In the genomic region with DNA sequence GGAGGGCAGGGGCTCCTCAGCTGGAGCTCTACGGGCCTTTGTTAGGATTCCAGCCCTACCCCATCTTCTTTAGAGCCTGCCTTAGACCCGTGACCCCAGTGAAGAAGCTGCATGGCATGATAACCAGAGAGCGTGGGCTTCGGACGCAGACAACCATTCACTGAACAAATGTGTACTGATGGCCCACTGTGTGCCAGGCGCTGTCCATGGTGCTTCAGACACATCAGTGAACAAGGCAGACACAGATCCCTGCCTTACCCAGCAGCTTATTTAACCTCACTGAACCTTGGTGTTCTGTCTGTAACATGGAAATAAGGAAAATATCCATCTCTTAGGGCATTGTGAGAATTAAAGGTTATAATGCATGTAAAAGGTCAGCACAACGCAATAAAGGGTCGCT, we compare ENCODE assay signal across 34 cellular contexts. TPM values are rescaled to one million over a fixed set of nuclear protein-coding genes. Genes with fewer than 3 reads are reported as not detected.
DNase-seq lines count a peak whose midpoint lies in the region; ATAC-seq, FAIRE-seq and TF ChIP-seq lines count a peak whose summit lies in the region.
"Had no signal": no experiment of that assay in that cellular context is flagged by ENCODE, and none has a peak within 500 bp of the region (broad histone marks: within the 10 kb centered on the region; RNA-seq: fewer than 3 reads in every experiment).

No MANE protein-coding gene starts in this region.

- H3K9me2 ChIP-seq in HCT116 (ENCODE audit: insufficient read depth) = no peaks in the 10 kb centered on the region

- DNase-seq in DND-41 = peak; percentile 24
- DNase-seq in HCT116 (ENCODE audit: low read depth, low spot score) = no peak
- DNase-seq in bronchial epithelial cell (ENCODE audit: low read depth) = no peak
- DNase-seq in left lobe of liver (ENCODE audit: low spot score) = peak; percentile 27
- DNase-seq: activated CD4-positive, alpha-beta T cell treated with anti-CD3 and anti-CD28 coated beads for 36 hours; amniotic stem cell; GM23248; immature natural killer cell; left colon; mesenchymal stem cell; MG63; NCI-H1436; NCI-H2081 treated with DMSO at 0.1 percent for 48 hours; NCI-H226; NCI-H526 treated with DMSO at 0.1 percent for 48 hours; right cardiac atrium; Right ventricle myocardium superior; stimulated activated CD4-positive, alpha-beta T cell treated with anti-CD3 and anti-CD28 coated beads, Interleukin-1b, Interleukin-23, amount 100 ng/mL, for 48 hours; stimulated activated naive CD4-positive, alpha-beta T cell treated with Interleukin-2 at 50 U/mL for 16 hours had no signal

- H3K27ac ChIP-seq in DND-41 (ENCODE audit: low read length) (no peak overlapping the region), HCT116 (ENCODE audit: low read depth, low read length) (no peak overlapping the region)
- H3K27ac ChIP-seq: BLaER1, breast epithelium, GM23248, hepatocyte, KMS-11, suprapubic skin had no signal

- TF ChIP-seq RAD21 in HCT116 (IDR thresholded peaks at IDR 0.05; ENCODE audit: low read depth) = no peak

- H3K4me2 ChIP-seq in DND-41 (ENCODE audit: insufficient read depth, low read length) (no peak overlapping the region), HCT116 (ENCODE audit: low read length) (no peak overlapping the region)
- H3K4me2 ChIP-seq: BLaER1, hepatocyte, KMS-11 had no signal

- ATAC-seq in DND-41 (ENCODE audit: insufficient read depth, low read depth) = no peak
- ATAC-seq in HCT116 = no peak
- ATAC-seq in left lobe of liver = no peak
- ATAC-seq in GM21390 (IDR thresholded peaks at IDR 0.05; ENCODE audit: unreplicated experiment) = no peak
- no peak for ATAC-seq in HG02884 (IDR thresholded peaks at IDR 0.05; ENCODE audit: unreplicated experiment)
- no peak for ATAC-seq in GM19328 (IDR thresholded peaks at IDR 0.05; ENCODE audit: unreplicated experiment)
- ATAC-seq: activated CD4-positive, alpha-beta T cell treated with anti-CD3 and anti-CD28 coated beads for 36 hours; activated T-helper 17 cell treated with anti-CD3 and anti-CD28 coated beads, Interleukin-2, amount 50 U/mL, for 72 hours; left colon; Panc1; right cardiac atrium had no signal

- POLR2A ChIA-PET in HCT116 (lab: Charles Lee) = no interaction called here

- no peaks in the 10 kb centered on the region for H3K36me3 ChIP-seq in DND-41 (ENCODE audit: insufficient read depth, low read length)
- no peaks in the 10 kb centered on the region for H3K36me3 ChIP-seq in HCT116 (ENCODE audit: control insufficient read depth in 1 of 2, insufficient read depth in 2 of 2, low read length in 2 of 2)
- no peaks in the 10 kb centered on the region for H3K36me3 ChIP-seq in bronchial epithelial cell (ENCODE audit: control insufficient read depth, insufficient read depth, low read length)
- H3K36me3 ChIP-seq: BLaER1, breast epithelium, MG63, suprapubic skin had no signal

- H3K9ac ChIP-seq in DND-41 (ENCODE audit: low read depth, low read length) = no peak overlapping the region
- H3K9ac ChIP-seq in HCT116 (ENCODE audit: low read length) = no peak overlapping the region
- H3K9ac ChIP-seq: BLaER1, GM23248, KMS-11 had no signal

- RAD21 ChIA-PET in HCT116 (lab: Charles Lee; ENCODE audit: low non-redundant PET in 1 of 2, low total read pairs in 2 of 2, uncharacterized antibody in 2 of 2, unreplicated experiment in 2 of 2) = no interaction called here

- no TSS peak for BruUV-seq in HCT116 (replicated peaks; lab: Mats Ljungman, UMichigan)

- H3K4me1 ChIP-seq in DND-41 (ENCODE audit: insufficient read depth, low read length) = peaks cover 11% of the 10 kb centered on the region
- peaks cover 0 to 12% of the 10 kb centered on the region in 2 experiments; a peak in 1 of 4 replicates for H3K4me1 ChIP-seq in HCT116 (ENCODE audit: control insufficient read depth in 1 of 2, insufficient read depth in 2 of 2, low read length in 2 of 2)
- H3K4me1 ChIP-seq: suprapubic skin had no signal

- TF ChIP-seq POLR2A in HCT116 (IDR thresholded peaks at IDR 0.05; ENCODE audit: borderline replicate concordance, extremely low read depth, insufficient read depth, insufficient read length) = no peak

- no peak overlapping the region for H3K4me3 ChIP-seq in DND-41 (ENCODE audit: low read depth in 1 of 2, low read length in 2 of 2)
- no peak overlapping the region for H3K4me3 ChIP-seq in HCT116 (replicated peaks in 1 of 2; ENCODE audit: low read depth in 1 of 2, low read length in 2 of 2)
- no peak overlapping the region for H3K4me3 ChIP-seq in bronchial epithelial cell (ENCODE audit: low read depth, low read length)
- H3K4me3 ChIP-seq: BLaER1, breast epithelium, GM23248, hepatocyte, MG63, suprapubic skin had no signal

- H3K27me3 ChIP-seq in DND-41 (ENCODE audit: insufficient read depth, low read length, poor library complexity) (peaks cover 20% of the 10 kb centered on the region), HCT116 (ENCODE audit: insufficient read depth, low read length) (peaks cover 15% of the 10 kb centered on the region; the same call in 1 of the 2 replicates), bronchial epithelial cell (ENCODE audit: control insufficient read depth, insufficient read depth, low read length) (peaks cover 5% of the 10 kb centered on the region)
- H3K27me3 ChIP-seq: BLaER1, breast epithelium, neutrophil had no signal

- intact Hi-C loops in HCT116 (cut with micrococcal nuclease) = no loop called here

- H3K9me3 ChIP-seq in DND-41 (ENCODE audit: insufficient read depth, low read length, severe bottlenecking) (no peaks in the 10 kb centered on the region), HCT116 (ENCODE audit: control insufficient read depth in 1 of 2, insufficient read depth in 1 of 2, low read depth in 1 of 2, low read length in 2 of 2) (no peaks in the 10 kb centered on the region)
- H3K9me3 ChIP-seq: BLaER1, breast epithelium, MG63, neutrophil, suprapubic skin had no signal

- no peak for TF ChIP-seq CTCF in DND-41 (IDR thresholded peaks at IDR 0.05; ENCODE audit: borderline replicate concordance, extremely low read depth, low read length, poor library complexity, severe bottlenecking)
- TF ChIP-seq CTCF in HCT116 (IDR thresholded peaks at IDR 0.05 in 2 of 3, conservative IDR thresholded peaks at IDR 0.05 in 1 of 3; ENCODE audit: borderline replicate concordance in 1 of 3, insufficient read depth in 1 of 3, low read depth in 2 of 3, low read length in 2 of 3) = no peak
- TF ChIP-seq CTCF in bronchial epithelial cell (IDR thresholded peaks at IDR 0.05; ENCODE audit: insufficient read depth, low read length, severe bottlenecking) = no peak

- CTCF ChIA-PET in HCT116 (lab: Charles Lee) = interaction anchor here (1.2 kb wide), 1 partner anchor 102 kb away, joined by 3 read pairs; no protein-coding TSS in a partner anchor

- peak; percentile 32 for FAIRE-seq in bronchial epithelial cell (lab: Jason Lieb, UNC)
- FAIRE-seq: G401.6, HTR-8/SVneo had no signal

- H2AFZ ChIP-seq in DND-41 (ENCODE audit: low read depth, low read length) (no peak overlapping the region), HCT116 (ENCODE audit: low read depth, low read length, poor library complexity, severe bottlenecking) (no peak overlapping the region)
- H2AFZ ChIP-seq: GM23248, hepatocyte had no signal

- H4K20me1 ChIP-seq in DND-41 (ENCODE audit: insufficient read depth, low read length) (peaks cover 7% of the 10 kb centered on the region; the same call in 1 of the 2 replicates), HCT116 (ENCODE audit: insufficient read depth) (no peaks in the 10 kb centered on the region)
- H4K20me1 ChIP-seq: BLaER1 had no signal

- H3K79me2 ChIP-seq in DND-41 (ENCODE audit: insufficient read depth, low read length) (no peaks in the 10 kb centered on the region), HCT116 (ENCODE audit: insufficient read depth, low read length) (no peaks in the 10 kb centered on the region)
- H3K79me2 ChIP-seq: hepatocyte had no signal

TF ChIP-seq in HCT116, 20 proteins besides CTCF, POLR2A, EP300 and RAD21:
- TF ChIP-seq ELF1 (IDR thresholded peaks at IDR 0.05; ENCODE audit: borderline replicate concordance, low read depth) (no peak), SRF (IDR thresholded peaks at IDR 0.05; ENCODE audit: low read depth) (no peak), EGR1 (IDR thresholded peaks at IDR 0.05; ENCODE audit: low read depth) (no peak), SP1 (IDR thresholded peaks at IDR 0.05; ENCODE audit: low read depth) (no peak), JUND (IDR thresholded peaks at IDR 0.05) (no peak), ZNF274 (IDR thresholded peaks at IDR 0.05; ENCODE audit: low read depth, low read length) (no peak), EZH2phosphoT487 (IDR thresholded peaks at IDR 0.05; ENCODE audit: borderline replicate concordance) (no peak)
- TF ChIP-seq, protein P1, sequence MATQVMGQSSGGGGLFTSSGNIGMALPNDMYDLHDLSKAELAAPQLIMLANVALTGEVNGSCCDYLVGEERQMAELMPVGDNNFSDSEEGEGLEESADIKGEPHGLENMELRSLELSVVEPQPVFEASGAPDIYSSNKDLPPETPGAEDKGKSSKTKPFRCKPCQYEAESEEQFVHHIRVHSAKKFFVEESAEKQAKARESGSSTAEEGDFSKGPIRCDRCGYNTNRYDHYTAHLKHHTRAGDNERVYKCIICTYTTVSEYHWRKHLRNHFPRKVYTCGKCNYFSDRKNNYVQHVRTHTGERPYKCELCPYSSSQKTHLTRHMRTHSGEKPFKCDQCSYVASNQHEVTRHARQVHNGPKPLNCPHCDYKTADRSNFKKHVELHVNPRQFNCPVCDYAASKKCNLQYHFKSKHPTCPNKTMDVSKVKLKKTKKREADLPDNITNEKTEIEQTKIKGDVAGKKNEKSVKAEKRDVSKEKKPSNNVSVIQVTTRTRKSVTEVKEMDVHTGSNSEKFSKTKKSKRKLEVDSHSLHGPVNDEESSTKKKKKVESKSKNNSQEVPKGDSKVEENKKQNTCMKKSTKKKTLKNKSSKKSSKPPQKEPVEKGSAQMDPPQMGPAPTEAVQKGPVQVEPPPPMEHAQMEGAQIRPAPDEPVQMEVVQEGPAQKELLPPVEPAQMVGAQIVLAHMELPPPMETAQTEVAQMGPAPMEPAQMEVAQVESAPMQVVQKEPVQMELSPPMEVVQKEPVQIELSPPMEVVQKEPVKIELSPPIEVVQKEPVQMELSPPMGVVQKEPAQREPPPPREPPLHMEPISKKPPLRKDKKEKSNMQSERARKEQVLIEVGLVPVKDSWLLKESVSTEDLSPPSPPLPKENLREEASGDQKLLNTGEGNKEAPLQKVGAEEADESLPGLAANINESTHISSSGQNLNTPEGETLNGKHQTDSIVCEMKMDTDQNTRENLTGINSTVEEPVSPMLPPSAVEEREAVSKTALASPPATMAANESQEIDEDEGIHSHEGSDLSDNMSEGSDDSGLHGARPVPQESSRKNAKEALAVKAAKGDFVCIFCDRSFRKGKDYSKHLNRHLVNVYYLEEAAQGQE (IDR thresholded peaks at IDR 0.05; ENCODE audit: low read depth) = peak; percentile 71
TF ChIP-seq in HCT116: peak in this region for 1.

RNA-seq across cellular contexts. Expression of a gene that starts 9.5 kb away (rescaled TPM):
- total RNA-seq in HCT116 (2021; ENCODE audit: unreplicated experiment) (not detected), bronchial epithelial cell (under 0.01 TPM in 2 replicates), left lobe of liver (0.28 TPM)
- 0.08 TPM in 1 of 2 replicates, not detected in the other for polyA plus RNA-seq in HCT116 (2012)
- total RNA-seq: GM23248 had no signal
- polyA plus RNA-seq: AG04450, GM23248, immature natural killer cell, urinary bladder had no signal

RNA-seq across cellular contexts. Expression of a gene that starts 33.4 kb away (rescaled TPM):
- total RNA-seq in HCT116 (2021; ENCODE audit: unreplicated experiment) (not detected), bronchial epithelial cell (0.79 and 1.7 TPM in 2 replicates), left lobe of liver (60.6 TPM)
- 0.10 and 0.11 TPM in 2 replicates for polyA plus RNA-seq in HCT116 (2012)
- total RNA-seq: activated T-helper 17 cell treated with anti-CD3 and anti-CD28 coated beads, Interleukin-2, amount 50 U/mL, for 72 hours had no signal
- polyA plus RNA-seq: immature natural killer cell had no signal

RNA-seq across cellular contexts. Expression of a gene that starts 44.3 kb away (rescaled TPM):
- total RNA-seq in HCT116 (2021; ENCODE audit: unreplicated experiment) (0.22 TPM), bronchial epithelial cell (not detected in 2 replicates), left lobe of liver (not detected)
- 0.06 and 0.16 TPM in 2 replicates for polyA plus RNA-seq in HCT116 (2012)
- total RNA-seq: activated CD4-positive, alpha-beta T cell treated with anti-CD3 and anti-CD28 coated beads for 36 hours; activated T-helper 17 cell treated with anti-CD3 and anti-CD28 coated beads, Interleukin-2, amount 50 U/mL, for 72 hours; hepatocyte; left colon; right cardiac atrium; Right ventricle myocardium superior had no signal
- polyA plus RNA-seq: immature natural killer cell, urinary bladder had no signal

Comparison
In these comparisons a context has a peak if more than half of its experiments do, and no peak if none do; other contexts are left out.
1. DNase-seq: peak in DND-41 (single experiment) and left lobe of liver (single experiment); none in HCT116 (single experiment) and bronchial epithelial cell (single experiment).
2. RNA of a gene that starts 33.4 kb away (total RNA-seq): 60.6 TPM in left lobe of liver (single experiment); 0.79 to 1.7 TPM in bronchial epithelial cell and not detected in HCT116 (single experiment); every median in the first group is over 10 times any median in the second.